In the genomic region with DNA sequence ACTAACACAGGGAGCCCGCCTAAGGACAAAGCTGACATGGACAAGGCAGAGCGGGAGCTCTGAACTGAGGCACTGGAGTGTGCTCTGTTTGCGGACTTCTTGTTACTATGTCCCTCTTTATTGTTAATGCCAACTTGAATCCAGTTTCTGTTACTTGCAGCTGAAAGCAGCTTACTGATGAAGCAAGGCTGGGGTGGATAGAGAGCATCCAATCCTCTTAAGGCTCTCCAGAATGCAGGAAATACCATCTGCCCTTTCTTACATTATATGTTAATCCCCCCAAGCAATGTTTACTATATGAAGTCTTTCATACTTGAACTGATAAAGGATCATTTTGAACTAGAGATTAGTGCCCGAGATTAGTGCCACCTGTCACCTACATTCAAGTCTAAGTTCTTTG, we compare ENCODE assay signal across 17 cellular contexts. TPM values are rescaled to one million over a fixed set of nuclear protein-coding genes. Genes with fewer than 3 reads are reported as not detected.
DNase-seq lines count a peak whose midpoint lies in the region; ATAC-seq, FAIRE-seq and TF ChIP-seq lines count a peak whose summit lies in the region.
"Had no signal": no experiment of that assay in that cellular context is flagged by ENCODE, and none has a peak within 500 bp of the region (broad histone marks: within the 10 kb centered on the region; RNA-seq: fewer than 3 reads in every experiment).

No MANE protein-coding gene starts in this region.

- H3K36me3 ChIP-seq in SJCRH30 (no peaks in the 10 kb centered on the region; the same call in 1 of the 2 replicates), HepG2 (replicated peaks in 1 of 2; ENCODE audit: control insufficient read depth in 1 of 2, insufficient read depth in 2 of 2, low read length in 2 of 2) (peaks cover 1 to 19% of the 10 kb centered on the region in 2 experiments; a peak in 1 of 5 replicates)

- BruUV-seq in HepG2 (replicated peaks; lab: Mats Ljungman, UMichigan): no TSS peak

- H3K27me3 ChIP-seq in SJCRH30: no peaks in the 10 kb centered on the region
- no peaks in the 10 kb centered on the region for H3K27me3 ChIP-seq in HepG2 (ENCODE audit: control insufficient read depth in 1 of 2, insufficient read depth in 2 of 2, low read length in 2 of 2)
- H3K27me3 ChIP-seq: BLaER1 had no signal

- H3K4me2 ChIP-seq in HepG2 (ENCODE audit: low read depth, low read length): no peak overlapping the region
- H3K4me2 ChIP-seq: BLaER1, GM23338 had no signal

- H3K9me3 ChIP-seq in SJCRH30 (replicated peaks): no peaks in the 10 kb centered on the region
- peaks cover 8% of the 10 kb centered on the region for H3K9me3 ChIP-seq in HepG2 (ENCODE audit: low read length)

- H3K4me1 ChIP-seq in SJCRH30 (no peaks in the 10 kb centered on the region), HepG2 (ENCODE audit: insufficient read depth, low read length) (peaks cover 74% of the 10 kb centered on the region)
- H3K4me1 ChIP-seq: BLaER1 had no signal

- CTCF ChIA-PET in HepG2 (lab: Yijun Ruan, JAX; ENCODE audit: low intra/inter-chr PET ratio, low total read pairs): no interaction called here

- no peak for TF ChIP-seq CTCF in fibroblast of villous mesenchyme (IDR thresholded peaks at IDR 0.05; ENCODE audit: insufficient read depth, low read depth, low read length)
- no peak for TF ChIP-seq CTCF in HepG2 (CRISPR knock-in tag; IDR thresholded peaks at IDR 0.05)

- TF ChIP-seq EP300 in HepG2 (IDR thresholded peaks at IDR 0.05; ENCODE audit: low read depth in 2 of 2, low read length in 2 of 2): no peak
- TF ChIP-seq EP300 in HepG2 (CRISPR knock-in tag; IDR thresholded peaks at IDR 0.05; ENCODE audit: borderline replicate concordance): no peak

- peaks cover 67% of the 10 kb centered on the region for H4K20me1 ChIP-seq in HepG2 (ENCODE audit: insufficient read depth, low read length)

- peak overlapping the region; percentile 13; the same call in 1 of the 2 replicates for H3K27ac ChIP-seq in SJCRH30
- no peak overlapping the region for H3K27ac ChIP-seq in HepG2 (ENCODE audit: extremely low read length, insufficient read depth, low read length)
- H3K27ac ChIP-seq: BLaER1 had no signal

- TF ChIP-seq POLR2A in HepG2 (IDR thresholded peaks at IDR 0.05; ENCODE audit: insufficient read depth in 1 of 2, low read depth in 2 of 2, low read length in 2 of 2): no peak

- H3K4me3 ChIP-seq in SJCRH30 (no peak overlapping the region), fibroblast of villous mesenchyme (ENCODE audit: low read depth, low read length) (no peak overlapping the region), HepG2 (replicated peaks in 1 of 3; ENCODE audit: insufficient read depth in 1 of 3, low read depth in 2 of 3, low read length in 3 of 3) (no peak overlapping the region)
- H3K4me3 ChIP-seq: BLaER1, GM23338 had no signal

- no peak for FAIRE-seq in HepG2 (lab: Jason Lieb, UNC)
- FAIRE-seq: G401.6, H54 had no signal

- H3K79me2 ChIP-seq in HepG2 (ENCODE audit: insufficient read depth, low read length): peaks cover 99% of the 10 kb centered on the region

- in situ Hi-C loops in HepG2 (cut with HindIII; ENCODE audit: extremely low pct_ligation_motif_present, low pct_unique_long_range_greater_than_20kb): no loop called here

- POLR2A ChIA-PET in HepG2 (lab: Yijun Ruan, JAX): no interaction called here

- intact Hi-C loops in HepG2 (cut with micrococcal nuclease; ENCODE audit: unreplicated experiment): loop anchor here (10.0 kb wide), 2 partner anchors 382 to 502 kb away; partner anchors contain the start of gene LDLRAD4

- no peak overlapping the region for H2AFZ ChIP-seq in HepG2 (ENCODE audit: low read length)
- H2AFZ ChIP-seq: GM23338 had no signal

- no peak overlapping the region for H3K9ac ChIP-seq in HepG2 (ENCODE audit: insufficient read depth, low read depth, low read length)
- H3K9ac ChIP-seq: BLaER1 had no signal

- ATAC-seq in HG02610 (IDR thresholded peaks at IDR 0.05; ENCODE audit: unreplicated experiment) (no peak), HepG2 (no peak)
- ATAC-seq: CD8-positive, alpha-beta T cell; GM23338 had no signal

- 89% methylated on average over 4 of the region's 4 CpGs for WGBS in HepG2 (ENCODE audit: low lambda C conversion rate)

- peak; percentile 82 for DNase-seq in D341Med (ENCODE audit: low spot score)
- peak; percentile 87 to 98 for DNase-seq in NCI-H524 (lab: John Stamatoyannopoulos, UW)
- peak in 1 of 2 experiments; percentile 34 for DNase-seq in SJCRH30
- peak; percentile 36 for DNase-seq in fibroblast of villous mesenchyme (ENCODE audit: low read depth)
- DNase-seq in HepG2 (ENCODE audit: low spot score): no peak
- DNase-seq in activated T-cell treated with anti-CD3 and anti-CD28 coated beads for 4 hours: no peak
- DNase-seq in NCI-H748 treated with DMSO at 0.1 percent for 48 hours (lab: John Stamatoyannopoulos, UW): no peak
- DNase-seq: 8988T; Calu3; CD8-positive, alpha-beta T cell; HCEC 1CT; HFFc6 had no signal

- no peak for TF ChIP-seq RAD21 in HepG2 (CRISPR knock-in tag; IDR thresholded peaks at IDR 0.05)

RNA-seq across cellular contexts. Expression of gene FAM210A, which starts 9.4 kb away (rescaled TPM):
- 17.4 and 18.1 TPM in 2 replicates for total RNA-seq in SJCRH30 (2014; rRNA removed; shearing (Covaris generic))
- 16.1 and 20.7 TPM in 2 replicates for total RNA-seq in fibroblast of villous mesenchyme
- total RNA-seq in HepG2 (2016; rRNA removed; fragmentation: Illumina TruSeq; extraction: Trizol): 33.2 and 37.0 TPM in 2 replicates
- 54.2 TPM in 2 replicates for total RNA-seq in HepG2 (2016; cell fraction: cytosol; rRNA removed; fragmentation: Illumina TruSeq; extraction: Trizol; ENCODE audit: low read depth)
- 31.4 and 39.0 TPM in 2 replicates for total RNA-seq in HepG2 (2016; cell fraction: insoluble cytoplasmic fraction; rRNA removed; fragmentation: Illumina TruSeq; extraction: Trizol)
- 37.5 and 40.4 TPM in 2 replicates for total RNA-seq in HepG2 (2016; cell fraction: membrane; rRNA removed; fragmentation: Illumina TruSeq; extraction: Trizol)
- 17.5 and 22.7 TPM in 2 replicates for total RNA-seq in HepG2 (2016; cell fraction: nucleus; rRNA removed; fragmentation: Illumina TruSeq; extraction: Trizol)
- 30.4 and 37.5 TPM in 2 replicates for polyA plus RNA-seq in HepG2 (2011; rRNA removed)
- 25.4 and 26.3 TPM in 2 replicates for polyA plus RNA-seq in HepG2 (2011; cell fraction: cytosol; rRNA removed)
- 14.0 and 14.1 TPM in 2 replicates for polyA plus RNA-seq in HepG2 (2011; cell fraction: nucleus; rRNA removed)
- polyA plus RNA-seq in HepG2 (2012): 26.8 and 28.3 TPM in 2 replicates
- 10.0 and 15.4 TPM in 2 replicates for polyA plus RNA-seq in HepG2 (2016; cell fraction: cytosol; fragmentation: Illumina TruSeq; extraction: Trizol; ENCODE audit: low read depth)
- 32.4 and 35.3 TPM in 2 replicates for polyA plus RNA-seq in HepG2 (2016; cell fraction: insoluble cytoplasmic fraction; fragmentation: Illumina TruSeq; extraction: Trizol; ENCODE audit: low read depth)
- 21.0 and 22.4 TPM in 2 replicates for polyA plus RNA-seq in HepG2 (2016; cell fraction: membrane; fragmentation: Illumina TruSeq; extraction: Trizol; ENCODE audit: low read depth)
- 25.3 and 33.8 TPM in 2 replicates for polyA plus RNA-seq in HepG2 (2016; cell fraction: nucleus; fragmentation: Illumina TruSeq; extraction: Trizol; ENCODE audit: insufficient read depth, low read depth)
- 31.8 and 37.7 TPM in 2 replicates for polyA minus RNA-seq in HepG2 (2011; rRNA and poly(A)+ RNA removed; ENCODE audit: low replicate concordance)
- polyA minus RNA-seq in HepG2 (2011; cell fraction: cytosol; rRNA and poly(A)+ RNA removed): 20.5 and 27.7 TPM in 2 replicates
- polyA minus RNA-seq in HepG2 (2011; cell fraction: nucleus; rRNA and poly(A)+ RNA removed): 16.4 and 19.8 TPM in 2 replicates

RNA-seq across cellular contexts. Expression of gene RNMT, which starts 9.6 kb away (rescaled TPM):
- total RNA-seq in SJCRH30 (2014; rRNA removed; shearing (Covaris generic)): 21.7 and 28.2 TPM in 2 replicates
- total RNA-seq in fibroblast of villous mesenchyme (25.4 and 25.5 TPM in 2 replicates), HepG2 (2016; rRNA removed; fragmentation: Illumina TruSeq; extraction: Trizol) (24.4 and 54.1 TPM in 2 replicates)
- 2.8 and 3.9 TPM in 2 replicates for total RNA-seq in HepG2 (2016; cell fraction: cytosol; rRNA removed; fragmentation: Illumina TruSeq; extraction: Trizol; ENCODE audit: low read depth)
- 22.7 and 49.1 TPM in 2 replicates for total RNA-seq in HepG2 (2016; cell fraction: insoluble cytoplasmic fraction; rRNA removed; fragmentation: Illumina TruSeq; extraction: Trizol)
- total RNA-seq in HepG2 (2016; cell fraction: membrane; rRNA removed; fragmentation: Illumina TruSeq; extraction: Trizol): 8.7 and 10.1 TPM in 2 replicates
- 28.1 and 31.6 TPM in 2 replicates for total RNA-seq in HepG2 (2016; cell fraction: nucleus; rRNA removed; fragmentation: Illumina TruSeq; extraction: Trizol)
- polyA plus RNA-seq in HepG2 (2011; rRNA removed): 18.5 and 22.9 TPM in 2 replicates
- polyA plus RNA-seq in HepG2 (2011; cell fraction: cytosol; rRNA removed): 12.0 and 18.1 TPM in 2 replicates
- polyA plus RNA-seq in HepG2 (2011; cell fraction: nucleus; rRNA removed): 39.1 and 40.6 TPM in 2 replicates
- polyA plus RNA-seq in HepG2 (2012): 34.3 and 44.7 TPM in 2 replicates
- polyA plus RNA-seq in HepG2 (2016; cell fraction: cytosol; fragmentation: Illumina TruSeq; extraction: Trizol; ENCODE audit: low read depth): 1.6 and 2.1 TPM in 2 replicates
- 25.2 TPM in 2 replicates for polyA plus RNA-seq in HepG2 (2016; cell fraction: insoluble cytoplasmic fraction; fragmentation: Illumina TruSeq; extraction: Trizol; ENCODE audit: low read depth)
- 4.9 and 5.0 TPM in 2 replicates for polyA plus RNA-seq in HepG2 (2016; cell fraction: membrane; fragmentation: Illumina TruSeq; extraction: Trizol; ENCODE audit: low read depth)
- polyA plus RNA-seq in HepG2 (2016; cell fraction: nucleus; fragmentation: Illumina TruSeq; extraction: Trizol; ENCODE audit: insufficient read depth, low read depth): 25.3 and 30.8 TPM in 2 replicates
- polyA minus RNA-seq in HepG2 (2011; rRNA and poly(A)+ RNA removed; ENCODE audit: low replicate concordance): 8.6 and 9.9 TPM in 2 replicates
- 12.1 and 16.3 TPM in 2 replicates for polyA minus RNA-seq in HepG2 (2011; cell fraction: cytosol; rRNA and poly(A)+ RNA removed)
- 35.1 and 41.3 TPM in 2 replicates for polyA minus RNA-seq in HepG2 (2011; cell fraction: nucleus; rRNA and poly(A)+ RNA removed)

Comparison
In these comparisons a context has a peak if more than half of its experiments do, and no peak if none do; other contexts are left out.
1. DNase-seq: peak in D341Med (single experiment), NCI-H524 (2 of 2) and fibroblast of villous mesenchyme (single experiment); none in HepG2 (single experiment), activated T-cell treated with anti-CD3 and anti-CD28 coated beads for 4 hours (single experiment) and NCI-H748 treated with DMSO at 0.1 percent for 48 hours (single experiment).